29 cellular contexts compared by ENCODE assay signal in the genomic region with DNA sequence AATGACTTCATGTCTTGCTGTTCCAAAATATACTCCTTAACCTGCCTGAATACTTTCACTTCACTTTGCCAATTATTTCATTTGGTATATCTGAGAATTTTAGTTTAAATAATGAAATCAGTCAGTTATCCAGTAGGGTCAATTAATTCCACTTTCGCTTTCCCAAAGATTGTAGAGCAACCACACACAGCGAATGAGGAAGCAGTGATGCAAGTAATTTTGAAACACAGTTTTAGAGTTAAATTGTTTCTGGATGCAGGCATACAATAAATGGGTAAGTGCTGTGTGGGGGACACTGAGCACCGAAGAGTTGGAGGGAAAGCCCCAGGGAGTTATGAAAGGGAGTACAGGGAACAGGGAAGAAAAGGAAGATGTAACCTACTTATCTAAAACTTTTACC.
DNase-seq lines count a peak whose midpoint lies in the region; ATAC-seq, FAIRE-seq and TF ChIP-seq lines count a peak whose summit lies in the region.
"Had no signal": no experiment of that assay in that cellular context is flagged by ENCODE, and none has a peak within 500 bp of the region (broad histone marks: within the 10 kb centered on the region; RNA-seq: fewer than 3 reads in every experiment).

No MANE protein-coding gene starts in this region.

- CTCF ChIA-PET in SK-N-SH (lab: Yijun Ruan, JAX), result no interaction called here
- CTCF ChIA-PET in H1 (lab: Charles Lee; ENCODE audit: partially characterized antibody), result interaction anchor here (0.6 to 0.7 kb wide), 2 partner anchors 22 to 140 kb away, joined by 3 read pairs; no protein-coding TSS in a partner anchor

- H3K4me3 ChIP-seq in SK-N-SH (ENCODE audit: low read depth in 2 of 2, low read length in 1 of 2) (no peak overlapping the region), H1 (ENCODE audit: extremely low read depth in 1 of 4, insufficient read depth in 2 of 4, low read depth in 3 of 4, low read length in 4 of 4) (no peak overlapping the region), thoracic aorta (peak overlapping the region; percentile 16)
- H3K4me3 ChIP-seq: neural progenitor cell, SK-N-MC had no signal

- H3K56ac ChIP-seq in H1 (replicated peaks; ENCODE audit: insufficient read length, low read depth, low read length), result no peak overlapping the region

- no peaks in the 10 kb centered on the region for H3K79me1 ChIP-seq in H1 (ENCODE audit: low read depth, low read length)

- 49% methylated on average over 3 of the region's 3 CpGs for WGBS in SK-N-SH (ENCODE audit: low lambda C conversion rate)
- 90% methylated on average over 3 of the region's 3 CpGs; no CpG with 5 or more reads in 1 of the 2 experiments for WGBS in H1 (ENCODE audit: extremely low coverage in 1 of 2, insufficient coverage in 1 of 2, insufficient read length in 1 of 2, insufficient replicate concordance in 2 of 2, low coverage in 1 of 2, low lambda C conversion rate in 2 of 2, missing lambda C conversion rate in 1 of 2), 2 experiments

- no peak overlapping the region for H4K5ac ChIP-seq in H1 (ENCODE audit: insufficient read length, low read depth, low read length)

- no peak overlapping the region for H3K18ac ChIP-seq in H1 (ENCODE audit: extremely low read depth, low read length)

- no peaks in the 10 kb centered on the region for H3K9me2 ChIP-seq in SK-N-SH

- H3K79me2 ChIP-seq in SK-N-SH (ENCODE audit: insufficient read depth), result no peaks in the 10 kb centered on the region
- H3K79me2 ChIP-seq in H1 (ENCODE audit: control insufficient read depth in 1 of 2, insufficient read depth in 2 of 2, low read length in 2 of 2), result no peaks in the 10 kb centered on the region

- no peaks in the 10 kb centered on the region for H4K20me1 ChIP-seq in SK-N-SH (ENCODE audit: insufficient read depth)
- no peaks in the 10 kb centered on the region for H4K20me1 ChIP-seq in H1 (replicated peaks in 1 of 2; ENCODE audit: control insufficient read depth in 1 of 2, insufficient read depth in 2 of 2, low read length in 2 of 2)

- H3K4me1 ChIP-seq in SK-N-SH (ENCODE audit: control insufficient read depth in 1 of 2, insufficient read depth in 2 of 2, low read depth in 1 of 2, low read length in 1 of 2) (no peaks in the 10 kb centered on the region), H1 (replicated peaks in 1 of 4; ENCODE audit: control insufficient read depth in 3 of 4, insufficient read depth in 4 of 4, low read length in 3 of 4) (peaks cover 0 to 4% (median 0%) of the 10 kb centered on the region in 4 experiments; a peak in 1 of 7 replicates), thoracic aorta (ENCODE audit: control insufficient read depth in 1 of 2, low read depth in 2 of 2) (no peaks in the 10 kb centered on the region)
- H3K4me1 ChIP-seq: neural progenitor cell had no signal

- H4K8ac ChIP-seq in H1 (ENCODE audit: extremely low read depth, insufficient read depth, low read length), result no peak overlapping the region

- TF ChIP-seq RAD21 in SK-N-SH (IDR thresholded peaks at IDR 0.05; ENCODE audit: low read length) (no peak), H1 (IDR thresholded peaks at IDR 0.05 in 1 of 2, conservative IDR thresholded peaks at IDR 0.05 in 1 of 2; ENCODE audit: low read depth in 2 of 2, low read length in 2 of 2) (no peak)

- no peak overlapping the region for H3K23ac ChIP-seq in H1 (ENCODE audit: insufficient read length)

- no peaks in the 10 kb centered on the region for H3K23me2 ChIP-seq in H1 (ENCODE audit: low read depth, low read length)

- no peak overlapping the region for H4K91ac ChIP-seq in H1 (replicated peaks; ENCODE audit: insufficient read length, low read length)

- H2AK5ac ChIP-seq in H1 (ENCODE audit: low read depth, low read length), result no peak overlapping the region

- H3F3A ChIP-seq in SK-N-SH (replicated peaks; ENCODE audit: insufficient read depth), result no peaks in the 10 kb centered on the region

- TF ChIP-seq CTCF in SK-N-SH (IDR thresholded peaks at IDR 0.05) (no peak), H1 (IDR thresholded peaks at IDR 0.05; ENCODE audit: control extremely low read depth in 1 of 3, insufficient read depth in 1 of 3, low read depth in 1 of 3, low read length in 3 of 3) (no peak), thoracic aorta (IDR thresholded peaks at IDR 0.05) (no peak)

- no peaks in the 10 kb centered on the region for H3K9me3 ChIP-seq in SK-N-SH
- no peaks in the 10 kb centered on the region for H3K9me3 ChIP-seq in H1 (ENCODE audit: insufficient read depth in 2 of 2, low read depth in 1 of 2, low read length in 1 of 2)
- H3K9me3 ChIP-seq in thoracic aorta, result no peaks in the 10 kb centered on the region
- H3K9me3 ChIP-seq: tibial nerve had no signal

- no peak for TF ChIP-seq EP300 in SK-N-SH (IDR thresholded peaks at IDR 0.05; ENCODE audit: borderline replicate concordance in 1 of 2, low read depth in 1 of 2, low read length in 1 of 2)
- no peak for TF ChIP-seq EP300 in H1 (IDR thresholded peaks at IDR 0.05; ENCODE audit: borderline replicate concordance in 1 of 2, low read depth in 2 of 2, low read length in 2 of 2)

- H3K4ac ChIP-seq in H1 (replicated peaks; ENCODE audit: insufficient read length, low read depth, low read length), result no peak overlapping the region

- H3K14ac ChIP-seq in H1 (ENCODE audit: insufficient read length), result no peak overlapping the region

- no peak for DNase-seq in SK-N-SH
- peak; percentile 45 for DNase-seq in NOMO-1 treated with dmso at 0.1 percent for 144 hours (lab: John Stamatoyannopoulos, UW; ENCODE audit: unreplicated experiment)
- DNase-seq in H1 (ENCODE audit: low read depth in 1 of 2, low spot score in 2 of 2), result no peak
- no peak for DNase-seq in thoracic aorta (ENCODE audit: low spot score)
- DNase-seq in COLO829 (ENCODE audit: low spot score), result no peak
- DNase-seq in stimulated activated CD4-positive, alpha-beta T cell treated with anti-CD3 and anti-CD28 coated beads, Interleukin-4, amount 100 ng/mL, for 24 hours, result no peak
- DNase-seq: 8988T; activated CD4-positive, alpha-beta T cell treated with anti-CD3 and anti-CD28 coated beads for 48 hours; activated gamma-delta T cell; activated T-cell treated with anti-CD3 and anti-CD28 coated beads, Interleukin-2, amount 50 U/mL, for 1 hour; CD4-positive, alpha-beta memory T cell; central memory CD4-positive, alpha-beta T cell; DMS 273 treated with DMSO at 0.1 percent for 48 hours; hypothalamus; immature natural killer cell; Karpas-422; mesendoderm; NCI-H1092 treated with DMSO at 0.1 percent for 48 hours; NCI-H187 treated with DMSO at 0.1 percent for 48 hours; NCI-H526; stimulated activated naive CD8-positive, alpha-beta T cell treated with anti-CD3 and anti-CD28 coated beads, Interleukin-15, Interleukin-2, amounts not matched to agents 100 U/mL and 50 U/mL, for 24 hours had no signal

- H3K27ac ChIP-seq in SK-N-SH (ENCODE audit: low read depth in 2 of 2, low read length in 1 of 2), result no peak overlapping the region
- H3K27ac ChIP-seq in H1 (ENCODE audit: low read depth, low read length), result no peak overlapping the region
- no peak overlapping the region for H3K27ac ChIP-seq in thoracic aorta
- H3K27ac ChIP-seq: neural progenitor cell, RWPE1, SK-N-MC, VCaP had no signal

- no peak for TF ChIP-seq POLR2A in H1 (IDR thresholded peaks at IDR 0.05; ENCODE audit: control extremely low read depth in 1 of 2, low read depth in 2 of 2, low read length in 2 of 2)

- H3K36me3 ChIP-seq in SK-N-SH (replicated peaks in 1 of 2; ENCODE audit: control insufficient read depth in 1 of 2, insufficient read depth in 2 of 2, low read length in 1 of 2) (no peaks in the 10 kb centered on the region), H1 (ENCODE audit: control insufficient read depth in 2 of 4, insufficient read depth in 4 of 4, low read length in 3 of 4) (no peaks in the 10 kb centered on the region), thoracic aorta (no peaks in the 10 kb centered on the region)
- H3K36me3 ChIP-seq: neural progenitor cell, tibial nerve had no signal

- no peak overlapping the region for H3K9ac ChIP-seq in SK-N-SH
- H3K9ac ChIP-seq in H1 (replicated peaks in 1 of 4; ENCODE audit: extremely low read depth in 1 of 4, low read depth in 3 of 4, low read length in 3 of 4), result no peak overlapping the region
- H3K9ac ChIP-seq: neural progenitor cell had no signal

- H3K4me2 ChIP-seq in SK-N-SH (peak overlapping the region; percentile 49; the same call in 1 of the 2 replicates), H1 (ENCODE audit: insufficient read depth in 1 of 2, low read depth in 2 of 2, low read length in 2 of 2) (no peak overlapping the region)
- H3K4me2 ChIP-seq: neural progenitor cell had no signal

- no peak overlapping the region for H2BK5ac ChIP-seq in H1 (ENCODE audit: low read depth, low read length)

- no peak overlapping the region for H2BK12ac ChIP-seq in H1 (ENCODE audit: low read depth, low read length)

- H2BK20ac ChIP-seq in H1 (ENCODE audit: low read length), result no peak overlapping the region

- H3K27me3 ChIP-seq in SK-N-SH (ENCODE audit: insufficient read depth) (no peaks in the 10 kb centered on the region; the same call in 1 of the 2 replicates), H1 (replicated peaks in 1 of 4; ENCODE audit: control insufficient read depth in 3 of 4, extremely low read depth in 1 of 4, insufficient read depth in 3 of 4, low read length in 3 of 4) (no peaks in the 10 kb centered on the region), thoracic aorta (replicated peaks; ENCODE audit: insufficient read depth) (no peaks in the 10 kb centered on the region)
- H3K27me3 ChIP-seq: neural progenitor cell, tibial nerve had no signal

- POLR2A ChIA-PET in SK-N-SH (lab: Yijun Ruan, JAX) (no interaction called here), H1 (lab: Charles Lee; ENCODE audit: partially characterized antibody) (no interaction called here)

- H2BK120ac ChIP-seq in H1 (replicated peaks; ENCODE audit: low read depth, low read length), result no peak overlapping the region

- H2AFZ ChIP-seq in SK-N-SH (ENCODE audit: low read depth) (no peak overlapping the region), H1 (ENCODE audit: low read length) (peak overlapping the region; percentile 61; the same call in 1 of the 2 replicates)
- H2AFZ ChIP-seq: neural progenitor cell had no signal

- FAIRE-seq in H1 (lab: Jason Lieb, UNC), result no peak
- FAIRE-seq: GM12891 had no signal

- no peak overlapping the region for H2BK15ac ChIP-seq in H1 (ENCODE audit: low read length)

- ATAC-seq in SK-N-SH treated with all-trans-retinoic acid at 6 μM for 48 hours (no peak), thoracic aorta (ENCODE audit: insufficient number of reproducible peaks, low FRiP score, low read depth) (no peak), esophagus mucosa (no peak)
- ATAC-seq: stimulated activated naive CD8-positive, alpha-beta T cell treated with anti-CD3 and anti-CD28 coated beads, Interleukin-15, Interleukin-2, amounts not matched to agents 100 U/mL and 50 U/mL, for 24 hours had no signal

TF ChIP-seq in SK-N-SH, 30 proteins besides CTCF, POLR2A, EP300 and RAD21 (continues in another document):
- TF ChIP-seq RFX5 (IDR thresholded peaks at IDR 0.05; ENCODE audit: low read length), result no peak
- TF ChIP-seq JUND (IDR thresholded peaks at IDR 0.05), result no peak
- TF ChIP-seq YY1 (IDR thresholded peaks at IDR 0.05; ENCODE audit: low read depth), result no peak

TF ChIP-seq in SK-N-SH treated with all-trans-retinoic acid at 6 μM for 48 hours, 23 proteins besides CTCF, POLR2A, EP300 and RAD21 (continues in another document):
- TF ChIP-seq PPARA (CRISPR knock-in tag; IDR thresholded peaks at IDR 0.05; ENCODE audit: borderline replicate concordance) (no peak), ZNF8 (CRISPR knock-in tag; IDR thresholded peaks at IDR 0.05) (no peak)

TF ChIP-seq in H1, 55 proteins besides CTCF, POLR2A, EP300 and RAD21 (continues in another document):
- TF ChIP-seq SUZ12 (IDR thresholded peaks at IDR 0.05; ENCODE audit: low read length), result no peak
